ENCODE assay signal across 19 cellular contexts in the genomic region with DNA sequence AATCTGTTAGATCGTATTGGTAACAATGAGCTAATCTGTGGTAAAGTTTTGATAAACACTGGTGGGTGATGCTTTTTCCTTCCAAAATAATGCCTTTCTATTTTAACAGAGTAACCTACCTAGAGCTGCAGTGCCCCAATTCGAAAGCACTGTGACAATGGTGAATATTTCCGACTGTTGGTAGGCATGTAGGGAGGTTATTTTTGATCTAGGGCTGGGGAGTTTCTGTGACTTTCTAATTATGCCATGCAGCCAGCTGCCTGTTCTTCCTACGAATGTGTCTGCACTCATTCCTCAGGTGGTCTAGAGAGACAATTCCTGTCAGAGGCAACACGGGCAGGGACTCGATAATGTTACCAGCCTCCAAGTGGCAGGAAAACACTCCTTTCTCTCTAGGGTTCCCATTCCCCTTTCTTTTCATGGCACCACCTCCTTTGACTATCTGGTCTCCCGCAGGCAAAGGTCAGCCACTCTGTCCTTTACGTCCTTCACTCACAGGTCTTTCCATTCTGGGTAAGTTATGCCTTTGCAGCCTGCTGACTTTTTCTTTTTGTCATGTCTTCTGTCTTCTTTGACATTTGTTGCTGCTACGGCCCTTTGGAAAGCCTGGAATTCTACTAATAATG.
A peak's percentile ranks its signal among the peaks of the same experiment; 100 is the strongest.
DNase-seq lines count a peak whose midpoint lies in the region; ATAC-seq, FAIRE-seq and TF ChIP-seq lines count a peak whose summit lies in the region.
"Had no signal": no experiment of that assay in that cellular context is flagged by ENCODE, and none has a peak within 500 bp of the region (broad histone marks: within the 10 kb centered on the region; RNA-seq: fewer than 3 reads in every experiment).

No MANE protein-coding gene starts in this region.

- no peaks in the 10 kb centered on the region for H3K27me3 ChIP-seq in right atrium auricular region
- no peaks in the 10 kb centered on the region for H3K27me3 ChIP-seq in small intestine (ENCODE audit: control insufficient read depth in 2 of 2, insufficient read depth in 2 of 2, low read length in 2 of 2)

- H3K27ac ChIP-seq in right atrium auricular region (peak overlapping the region in 1 of 2 donors; percentile 29), small intestine (ENCODE audit: low read depth in 1 of 2, low read length in 1 of 2) (no peak overlapping the region)

- no peaks in the 10 kb centered on the region for H3K36me3 ChIP-seq in right atrium auricular region
- H3K36me3 ChIP-seq in small intestine (ENCODE audit: control insufficient read depth in 2 of 2, insufficient read depth in 2 of 2, low read length in 2 of 2), result no peaks in the 10 kb centered on the region

- no peak for DNase-seq in Right ventricle myocardium superior
- DNase-seq in right atrium auricular region (ENCODE audit: low spot score), result no peak
- DNase-seq in NCI-H146 treated with DMSO at 0.1 percent for 48 hours (lab: John Stamatoyannopoulos, UW; ENCODE audit: unreplicated experiment), result peak; percentile 39
- peak; percentile 32 for DNase-seq in islet precursor cell
- peak; percentile 6 for DNase-seq in small intestine
- no peak for DNase-seq in HPDE6-E6E7 (ENCODE audit: extremely low spot score)
- no peak for DNase-seq in lower leg skin (ENCODE audit: low spot score in 2 of 2)
- DNase-seq: C1 segment of cervical spinal cord, DMS153, KG1, NCI-H1092, NCI-H187, NCI-H446 treated with DMSO at 0.1 percent for 48 hours, NCI-H748 treated with DMSO at 0.1 percent for 48 hours, SHP77 treated with DMSO at 0.1 percent for 48 hours had no signal

- no peak for TF ChIP-seq POLR2A in lower leg skin (IDR thresholded peaks at IDR 0.05)

- ATAC-seq in Right ventricle myocardium superior (ENCODE audit: poor library complexity) (peak; percentile 51), GM18867 (IDR thresholded peaks at IDR 0.05; ENCODE audit: unreplicated experiment) (no peak)
- ATAC-seq: HCT116, Panc1 had no signal

- FAIRE-seq in small intestine (lab: Jason Lieb, UNC), result no peak
- FAIRE-seq: HTR-8/SVneo had no signal

- H3K4me3 ChIP-seq in right atrium auricular region (no peak overlapping the region), small intestine (ENCODE audit: low read depth in 1 of 2, low read length in 2 of 2) (no peak overlapping the region), lower leg skin (ENCODE audit: low read depth, poor library complexity, severe bottlenecking) (no peak overlapping the region)

- H3K9me3 ChIP-seq in right atrium auricular region (no peaks in the 10 kb centered on the region), small intestine (ENCODE audit: control insufficient read depth, low read depth) (no peaks in the 10 kb centered on the region)

- TF ChIP-seq CTCF in right atrium auricular region (IDR thresholded peaks at IDR 0.05) (no peak), lower leg skin (IDR thresholded peaks at IDR 0.05) (no peak)

- WGBS in small intestine, 3 donors, result 66 to 80% (median 79%) methylated on average over 9 of the region's 9 CpGs
- WGBS in lower leg skin, 2 donors, result 75% methylated on average over 9 of the region's 9 CpGs

- H3K4me1 ChIP-seq in right atrium auricular region (no peaks in the 10 kb centered on the region), small intestine (ENCODE audit: control insufficient read depth in 2 of 2, insufficient read depth in 1 of 2, low read depth in 1 of 2, low read length in 1 of 2) (peaks cover 0 to 4% of the 10 kb centered on the region in 2 donors)

- intact Hi-C loops in Right ventricle myocardium superior (cut with DNase I) (no loop called here), lower leg skin (cut with DNase I; ENCODE audit: low total_unique reads) (no loop called here)

Comparison
In these comparisons a context has a peak if more than half of its experiments do, and no peak if none do; other contexts are left out.
1. DNase-seq: peak in NCI-H146 treated with DMSO at 0.1 percent for 48 hours (single experiment), islet precursor cell (single experiment) and small intestine (single experiment); none in Right ventricle myocardium superior (single experiment), right atrium auricular region (single experiment), HPDE6-E6E7 (single experiment) and lower leg skin (0 of 2).